Comparison of ENCODE assay signal across 14 cellular contexts in the genomic region with DNA sequence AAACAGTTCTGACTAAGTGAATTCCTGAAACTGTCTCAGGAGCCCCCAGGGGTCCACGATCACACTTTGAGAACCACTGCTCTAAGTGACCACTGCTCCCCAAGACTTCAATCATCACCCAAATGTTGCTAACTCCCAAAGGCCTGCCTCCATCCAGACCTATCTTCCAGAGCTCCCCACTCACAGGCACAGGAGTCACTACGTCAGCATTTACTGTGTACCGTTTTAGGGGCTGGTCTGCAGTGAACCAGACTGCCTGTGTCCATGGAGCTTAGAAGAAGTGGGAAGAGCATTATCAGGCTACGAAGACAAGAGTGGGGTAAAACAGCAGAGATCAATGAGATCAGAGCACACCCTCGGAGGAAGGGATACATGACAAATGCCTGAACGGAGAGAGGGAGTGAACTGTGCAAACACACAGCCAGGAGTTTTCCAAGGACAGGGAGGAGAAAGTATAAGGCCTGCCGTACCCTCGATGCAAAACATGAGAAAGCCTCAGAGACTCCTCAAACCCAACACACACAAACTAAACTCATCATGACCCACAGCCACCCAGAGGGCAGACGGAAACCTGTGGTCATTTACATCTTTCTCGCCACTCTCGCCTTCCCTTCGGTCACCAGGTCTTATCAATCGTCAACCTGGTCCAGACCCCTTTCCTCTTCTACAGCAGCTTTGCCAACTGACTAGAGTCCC. TPM values are rescaled to one million over a fixed set of nuclear protein-coding genes. Genes with fewer than 3 reads are reported as not detected.
DNase-seq lines count a peak whose midpoint lies in the region; ATAC-seq and TF ChIP-seq lines count a peak whose summit lies in the region.
"Had no signal": no experiment of that assay in that cellular context is flagged by ENCODE, and none has a peak within 500 bp of the region (broad histone marks: within the 10 kb centered on the region; RNA-seq: fewer than 3 reads in every experiment).

No MANE protein-coding gene starts in this region.

- ATAC-seq in activated B cell treated with CpG ODN at 0.5 μM for 24 hours (ENCODE audit: low read depth): no peak
- ATAC-seq in left colon: peak; percentile 57
- no peak for ATAC-seq in stimulated activated effector memory CD8-positive, alpha-beta T cell treated with anti-CD3 and anti-CD28 coated beads, Interleukin-12 subunit alpha, Interleukin-12 subunit beta, amount 100 ng/mL, for 72 hours
- ATAC-seq: A549 had no signal

- H3K4me3 Mint-ChIP-seq in activated CD4-positive, alpha-beta memory T cell treated with anti-CD3 and anti-CD28 coated beads for 36 hours: no peak overlapping the region
- H3K4me3 Mint-ChIP-seq in activated CD4-positive, alpha-beta memory T cell treated with anti-CD3 and anti-CD28 coated beads, Interleukin-2, amount 10 ng/mL, durations not matched to agents 7 days and 5 days: no peak overlapping the region
- H3K4me3 Mint-ChIP-seq in activated B cell treated with CpG ODN at 0.5 μM for 24 hours: peak overlapping the region; percentile 44
- H3K4me3 Mint-ChIP-seq in stimulated activated effector memory CD8-positive, alpha-beta T cell treated with anti-CD3 and anti-CD28 coated beads, Interleukin-12 subunit alpha, Interleukin-12 subunit beta, amount 100 ng/mL, for 72 hours: peak overlapping the region; percentile 28
- H3K4me3 Mint-ChIP-seq in activated CD4-positive, alpha-beta T cell treated with anti-CD3 and anti-CD28 coated beads, Interleukin-2, amount 10 ng/mL, durations not matched to agents 7 days and 5 days: no peak overlapping the region

- H3K27ac Mint-ChIP-seq in activated CD4-positive, alpha-beta memory T cell treated with anti-CD3 and anti-CD28 coated beads for 36 hours: peak overlapping the region; percentile 14
- no peak overlapping the region for H3K27ac Mint-ChIP-seq in activated CD4-positive, alpha-beta memory T cell treated with anti-CD3 and anti-CD28 coated beads, Interleukin-2, amount 10 ng/mL, durations not matched to agents 7 days and 5 days
- peak overlapping the region; percentile 31 for H3K27ac Mint-ChIP-seq in activated B cell treated with CpG ODN at 0.5 μM for 24 hours
- peak overlapping the region; percentile 88 for H3K27ac Mint-ChIP-seq in stimulated activated effector memory CD8-positive, alpha-beta T cell treated with anti-CD3 and anti-CD28 coated beads, Interleukin-12 subunit alpha, Interleukin-12 subunit beta, amount 100 ng/mL, for 72 hours
- no peak overlapping the region for H3K27ac Mint-ChIP-seq in activated CD4-positive, alpha-beta T cell treated with anti-CD3 and anti-CD28 coated beads, Interleukin-2, amount 10 ng/mL, durations not matched to agents 7 days and 5 days

- peaks cover 14% of the 10 kb centered on the region for H3K36me3 Mint-ChIP-seq in activated CD4-positive, alpha-beta memory T cell treated with anti-CD3 and anti-CD28 coated beads for 36 hours
- peaks cover 44% of the 10 kb centered on the region for H3K36me3 Mint-ChIP-seq in activated CD4-positive, alpha-beta memory T cell treated with anti-CD3 and anti-CD28 coated beads, Interleukin-2, amount 10 ng/mL, durations not matched to agents 7 days and 5 days (ENCODE audit: low read depth)
- peaks cover 33% of the 10 kb centered on the region for H3K36me3 Mint-ChIP-seq in activated B cell treated with CpG ODN at 0.5 μM for 24 hours (ENCODE audit: low read depth)
- peaks cover 89% of the 10 kb centered on the region for H3K36me3 Mint-ChIP-seq in stimulated activated effector memory CD8-positive, alpha-beta T cell treated with anti-CD3 and anti-CD28 coated beads, Interleukin-12 subunit alpha, Interleukin-12 subunit beta, amount 100 ng/mL, for 72 hours
- peaks cover 37% of the 10 kb centered on the region for H3K36me3 Mint-ChIP-seq in activated CD4-positive, alpha-beta T cell treated with anti-CD3 and anti-CD28 coated beads, Interleukin-2, amount 10 ng/mL, durations not matched to agents 7 days and 5 days (ENCODE audit: low read depth)

- POLR2A ChIA-PET in activated CD4-positive, alpha-beta memory T cell treated with anti-CD3 and anti-CD28 coated beads for 36 hours (lab: Charles Lee): interaction anchor here (0.6 kb wide), 1 partner anchor 33 kb away, joined by 3 read pairs; no protein-coding TSS in a partner anchor
- POLR2A ChIA-PET in activated CD4-positive, alpha-beta memory T cell treated with anti-CD3 and anti-CD28 coated beads, Interleukin-2, amount 10 ng/mL, durations not matched to agents 7 days and 5 days (lab: Charles Lee): interaction anchor here (0.6 to 1.3 kb wide), 5 partner anchors 8 to 114 kb away, joined by 3 to 4 read pairs (median 3); no protein-coding TSS in a partner anchor
- POLR2A ChIA-PET in activated B cell treated with CpG ODN at 0.5 μM for 24 hours (lab: Charles Lee): no interaction called here
- POLR2A ChIA-PET in activated CD4-positive, alpha-beta T cell treated with anti-CD3 and anti-CD28 coated beads, Interleukin-2, amount 10 ng/mL, durations not matched to agents 7 days and 5 days (lab: Charles Lee): no interaction called here

- intact Hi-C loops in activated CD4-positive, alpha-beta memory T cell treated with anti-CD3 and anti-CD28 coated beads for 36 hours (cut with micrococcal nuclease): no loop called here
- intact Hi-C loops in activated B cell treated with CpG ODN at 0.5 μM for 24 hours (cut with micrococcal nuclease): no loop called here
- intact Hi-C loops in left colon (cut with DNase I, micrococcal nuclease): no loop called here

- TF ChIP-seq CTCF in activated B cell treated with CpG ODN at 0.5 μM for 24 hours (IDR thresholded peaks at IDR 0.05): no peak

- CTCF ChIA-PET in activated CD4-positive, alpha-beta memory T cell treated with anti-CD3 and anti-CD28 coated beads for 36 hours (lab: Charles Lee): interaction anchor here (0.6 to 2.0 kb wide), 3 partner anchors 21 to 72 kb away, joined by 3 to 6 read pairs (median 3); no protein-coding TSS in a partner anchor
- CTCF ChIA-PET in activated CD4-positive, alpha-beta memory T cell treated with anti-CD3 and anti-CD28 coated beads, Interleukin-2, amount 10 ng/mL, durations not matched to agents 7 days and 5 days (lab: Charles Lee): no interaction called here
- CTCF ChIA-PET in activated B cell treated with CpG ODN at 0.5 μM for 24 hours (lab: Charles Lee): no interaction called here
- CTCF ChIA-PET in activated CD4-positive, alpha-beta T cell treated with anti-CD3 and anti-CD28 coated beads, Interleukin-2, amount 10 ng/mL, durations not matched to agents 7 days and 5 days (lab: Charles Lee): interaction anchor here (0.7 kb wide), 1 partner anchor 303 kb away, joined by 5 read pairs; no protein-coding TSS in a partner anchor

- H3K4me1 Mint-ChIP-seq in activated CD4-positive, alpha-beta memory T cell treated with anti-CD3 and anti-CD28 coated beads for 36 hours (ENCODE audit: low read depth): peaks cover 71% of the 10 kb centered on the region
- peaks cover 59% of the 10 kb centered on the region for H3K4me1 Mint-ChIP-seq in activated CD4-positive, alpha-beta memory T cell treated with anti-CD3 and anti-CD28 coated beads, Interleukin-2, amount 10 ng/mL, durations not matched to agents 7 days and 5 days
- peaks cover 72% of the 10 kb centered on the region for H3K4me1 Mint-ChIP-seq in activated B cell treated with CpG ODN at 0.5 μM for 24 hours
- peaks cover 61% of the 10 kb centered on the region for H3K4me1 Mint-ChIP-seq in stimulated activated effector memory CD8-positive, alpha-beta T cell treated with anti-CD3 and anti-CD28 coated beads, Interleukin-12 subunit alpha, Interleukin-12 subunit beta, amount 100 ng/mL, for 72 hours
- peaks cover 56% of the 10 kb centered on the region for H3K4me1 Mint-ChIP-seq in activated CD4-positive, alpha-beta T cell treated with anti-CD3 and anti-CD28 coated beads, Interleukin-2, amount 10 ng/mL, durations not matched to agents 7 days and 5 days

- no peak for DNase-seq in activated CD4-positive, alpha-beta memory T cell treated with anti-CD3 and anti-CD28 coated beads for 36 hours
- DNase-seq in activated CD4-positive, alpha-beta memory T cell treated with anti-CD3 and anti-CD28 coated beads, Interleukin-2, amount 10 ng/mL, durations not matched to agents 7 days and 5 days: no peak
- DNase-seq in activated B cell treated with CpG ODN at 0.5 μM for 24 hours (no peak), left colon (no peak), NCI-H526 (lab: John Stamatoyannopoulos, UW) (no peak), COLO668 (lab: John Stamatoyannopoulos, UW; ENCODE audit: unreplicated experiment) (no peak)
- no peak for DNase-seq in stimulated activated effector memory CD8-positive, alpha-beta T cell treated with anti-CD3 and anti-CD28 coated beads, Interleukin-12 subunit alpha, Interleukin-12 subunit beta, amount 100 ng/mL, for 72 hours (ENCODE audit: low spot score in 2 of 2)
- DNase-seq in activated CD4-positive, alpha-beta T cell treated with anti-CD3 and anti-CD28 coated beads, Interleukin-2, amount 10 ng/mL, durations not matched to agents 7 days and 5 days: no peak
- DNase-seq: activated CD4-positive, CD25-positive, alpha-beta regulatory T cell; GOT3; NCI-H1048; NCI-H446 treated with DMSO at 0.1 percent for 48 hours; tibial artery had no signal

- no peaks in the 10 kb centered on the region for H3K27me3 Mint-ChIP-seq in activated CD4-positive, alpha-beta memory T cell treated with anti-CD3 and anti-CD28 coated beads for 36 hours
- H3K27me3 Mint-ChIP-seq in activated CD4-positive, alpha-beta memory T cell treated with anti-CD3 and anti-CD28 coated beads, Interleukin-2, amount 10 ng/mL, durations not matched to agents 7 days and 5 days: no peaks in the 10 kb centered on the region
- no peaks in the 10 kb centered on the region for H3K27me3 Mint-ChIP-seq in activated B cell treated with CpG ODN at 0.5 μM for 24 hours
- no peaks in the 10 kb centered on the region for H3K27me3 Mint-ChIP-seq in activated CD4-positive, alpha-beta T cell treated with anti-CD3 and anti-CD28 coated beads, Interleukin-2, amount 10 ng/mL, durations not matched to agents 7 days and 5 days

- no peaks in the 10 kb centered on the region for H3K9me3 Mint-ChIP-seq in activated CD4-positive, alpha-beta memory T cell treated with anti-CD3 and anti-CD28 coated beads for 36 hours
- H3K9me3 Mint-ChIP-seq in activated CD4-positive, alpha-beta memory T cell treated with anti-CD3 and anti-CD28 coated beads, Interleukin-2, amount 10 ng/mL, durations not matched to agents 7 days and 5 days: no peaks in the 10 kb centered on the region
- no peaks in the 10 kb centered on the region for H3K9me3 Mint-ChIP-seq in activated B cell treated with CpG ODN at 0.5 μM for 24 hours
- H3K9me3 Mint-ChIP-seq in stimulated activated effector memory CD8-positive, alpha-beta T cell treated with anti-CD3 and anti-CD28 coated beads, Interleukin-12 subunit alpha, Interleukin-12 subunit beta, amount 100 ng/mL, for 72 hours: no peaks in the 10 kb centered on the region
- H3K9me3 Mint-ChIP-seq in activated CD4-positive, alpha-beta T cell treated with anti-CD3 and anti-CD28 coated beads, Interleukin-2, amount 10 ng/mL, durations not matched to agents 7 days and 5 days: no peaks in the 10 kb centered on the region

RNA-seq across cellular contexts. Expression of a gene that starts 10.1 kb away (rescaled TPM):
- 100 to 1,000 TPM; 396 to 403 TPM for total RNA-seq in activated CD4-positive, alpha-beta memory T cell treated with anti-CD3 and anti-CD28 coated beads for 36 hours
- total RNA-seq in activated CD4-positive, alpha-beta memory T cell treated with anti-CD3 and anti-CD28 coated beads, Interleukin-2, amount 10 ng/mL, durations not matched to agents 7 days and 5 days: 100 to 1,000 TPM; 428 to 431 TPM
- total RNA-seq in activated B cell treated with CpG ODN at 0.5 μM for 24 hours: 266 and 302 TPM in 2 replicates
- total RNA-seq in left colon: 100 to 1,000 TPM; 308 to 326 TPM
- 100 to 1,000 TPM; 368 to 454 TPM for total RNA-seq in activated CD4-positive, alpha-beta T cell treated with anti-CD3 and anti-CD28 coated beads, Interleukin-2, amount 10 ng/mL, durations not matched to agents 7 days and 5 days

RNA-seq across cellular contexts. Expression of a gene that starts 34.3 kb away (rescaled TPM):
- under 1 TPM; 0.26 to 0.27 TPM for total RNA-seq in activated CD4-positive, alpha-beta memory T cell treated with anti-CD3 and anti-CD28 coated beads for 36 hours
- total RNA-seq in activated CD4-positive, alpha-beta memory T cell treated with anti-CD3 and anti-CD28 coated beads, Interleukin-2, amount 10 ng/mL, durations not matched to agents 7 days and 5 days: under 1 TPM; 0.25 to 0.38 TPM
- total RNA-seq in activated B cell treated with CpG ODN at 0.5 μM for 24 hours (0.73 and 1.3 TPM in 2 replicates), left colon (under 1 TPM; 0.34 to 0.50 TPM)
- under 1 TPM; 0.27 to 0.47 TPM for total RNA-seq in activated CD4-positive, alpha-beta T cell treated with anti-CD3 and anti-CD28 coated beads, Interleukin-2, amount 10 ng/mL, durations not matched to agents 7 days and 5 days

RNA-seq across cellular contexts. Expression of a gene that starts 38.3 kb away (rescaled TPM):
- under 1 TPM; 0.33 to 0.34 TPM for total RNA-seq in activated CD4-positive, alpha-beta memory T cell treated with anti-CD3 and anti-CD28 coated beads for 36 hours
- not detected for total RNA-seq in activated CD4-positive, alpha-beta memory T cell treated with anti-CD3 and anti-CD28 coated beads, Interleukin-2, amount 10 ng/mL, durations not matched to agents 7 days and 5 days
- total RNA-seq in activated B cell treated with CpG ODN at 0.5 μM for 24 hours (0.29 and 0.51 TPM in 2 replicates), left colon (1 to 10 TPM; 4.1 to 4.3 TPM)
- not detected for total RNA-seq in activated CD4-positive, alpha-beta T cell treated with anti-CD3 and anti-CD28 coated beads, Interleukin-2, amount 10 ng/mL, durations not matched to agents 7 days and 5 days

Comparison
In these comparisons a context has a peak if more than half of its experiments do, and no peak if none do; other contexts are left out.
1. H3K27ac Mint-ChIP-seq: peak in activated CD4-positive, alpha-beta memory T cell treated with anti-CD3 and anti-CD28 coated beads for 36 hours (single experiment), activated B cell treated with CpG ODN at 0.5 μM for 24 hours (single experiment) and stimulated activated effector memory CD8-positive, alpha-beta T cell treated with anti-CD3 and anti-CD28 coated beads, Interleukin-12 subunit alpha, Interleukin-12 subunit beta, amount 100 ng/mL, for 72 hours (single experiment); none in activated CD4-positive, alpha-beta memory T cell treated with anti-CD3 and anti-CD28 coated beads, Interleukin-2, amount 10 ng/mL, durations not matched to agents 7 days and 5 days (single experiment) and activated CD4-positive, alpha-beta T cell treated with anti-CD3 and anti-CD28 coated beads, Interleukin-2, amount 10 ng/mL, durations not matched to agents 7 days and 5 days (single experiment).
2. CTCF ChIA-PET loops: an anchor here in activated CD4-positive, alpha-beta memory T cell treated with anti-CD3 and anti-CD28 coated beads for 36 hours (0.6 to 2.0 kb wide) and activated CD4-positive, alpha-beta T cell treated with anti-CD3 and anti-CD28 coated beads, Interleukin-2, amount 10 ng/mL, durations not matched to agents 7 days and 5 days (0.7 kb wide); none called in activated CD4-positive, alpha-beta memory T cell treated with anti-CD3 and anti-CD28 coated beads, Interleukin-2, amount 10 ng/mL, durations not matched to agents 7 days and 5 days and activated B cell treated with CpG ODN at 0.5 μM for 24 hours.
3. H3K4me3 Mint-ChIP-seq: peak in activated B cell treated with CpG ODN at 0.5 μM for 24 hours (single experiment) and stimulated activated effector memory CD8-positive, alpha-beta T cell treated with anti-CD3 and anti-CD28 coated beads, Interleukin-12 subunit alpha, Interleukin-12 subunit beta, amount 100 ng/mL, for 72 hours (single experiment); none in activated CD4-positive, alpha-beta memory T cell treated with anti-CD3 and anti-CD28 coated beads for 36 hours (single experiment), activated CD4-positive, alpha-beta memory T cell treated with anti-CD3 and anti-CD28 coated beads, Interleukin-2, amount 10 ng/mL, durations not matched to agents 7 days and 5 days (single experiment) and activated CD4-positive, alpha-beta T cell treated with anti-CD3 and anti-CD28 coated beads, Interleukin-2, amount 10 ng/mL, durations not matched to agents 7 days and 5 days (single experiment).
4. POLR2A ChIA-PET loops: an anchor here in activated CD4-positive, alpha-beta memory T cell treated with anti-CD3 and anti-CD28 coated beads for 36 hours (0.6 kb wide) and activated CD4-positive, alpha-beta memory T cell treated with anti-CD3 and anti-CD28 coated beads, Interleukin-2, amount 10 ng/mL, durations not matched to agents 7 days and 5 days (0.6 to 1.3 kb wide); none called in activated B cell treated with CpG ODN at 0.5 μM for 24 hours and activated CD4-positive, alpha-beta T cell treated with anti-CD3 and anti-CD28 coated beads, Interleukin-2, amount 10 ng/mL, durations not matched to agents 7 days and 5 days.